ENCODE assay signal across 10 cellular contexts in genomic region chr3:112811150-112811884, GRCh38. TPM values are rescaled to one million over a fixed set of nuclear protein-coding genes. Genes with fewer than 3 reads are reported as not detected.
DNase-seq lines count a peak whose midpoint lies in the region; ATAC-seq and TF ChIP-seq lines count a peak whose summit lies in the region.
"Had no signal": no experiment of that assay in that cellular context is flagged by ENCODE, and none has a peak within 500 bp of the region (broad histone marks: within the 10 kb centered on the region; RNA-seq: fewer than 3 reads in every experiment).

No MANE protein-coding gene starts in this region.

- H3K27ac Mint-ChIP-seq in brain: peak overlapping the region in 3 of 5 experiments; percentile 51 to 85 (median 68)

- no peaks in the 10 kb centered on the region for H3K27me3 ChIP-seq in left lung

- H3K4me1 Mint-ChIP-seq in brain: peaks cover 15% of the 10 kb centered on the region

- DNase-seq in HCEC 1CT: peak; percentile 64
- DNase-seq in left lung: no peak
- DNase-seq in stromal cell of bone marrow (ENCODE audit: low read depth): peak; percentile 90
- DNase-seq in NCI-H748 (lab: John Stamatoyannopoulos, UW; ENCODE audit: unreplicated experiment): no peak
- no peak for DNase-seq in NCI-H526 treated with DMSO at 0.1 percent for 48 hours (lab: John Stamatoyannopoulos, UW)
- no peak for DNase-seq in LoVo (ENCODE audit: low spot score)
- DNase-seq: DND-41, NCI-H748 treated with DMSO at 0.1 percent for 48 hours had no signal

- ATAC-seq in left lung (peak; percentile 66), GM21390 (IDR thresholded peaks at IDR 0.05; ENCODE audit: unreplicated experiment) (no peak)

- no peak for TF ChIP-seq CTCF in brain (conservative IDR thresholded peaks at IDR 0.05)
- TF ChIP-seq CTCF in left lung (IDR thresholded peaks at IDR 0.05): no peak

- peaks cover 5% of the 10 kb centered on the region for H3K27me3 Mint-ChIP-seq in brain

- no peak overlapping the region for H3K27ac ChIP-seq in left lung

- H3K4me3 ChIP-seq in left lung: no peak overlapping the region

- no peak overlapping the region for H3K4me3 Mint-ChIP-seq in brain

- peaks cover 0 to 28% of the 10 kb centered on the region in 2 donors for H3K4me1 ChIP-seq in left lung

- H3K36me3 ChIP-seq in left lung: no peaks in the 10 kb centered on the region

- peaks cover 0 to 3% (median 0%) of the 10 kb centered on the region in 5 experiments for H3K9me3 Mint-ChIP-seq in brain

- intact Hi-C loops in left lung (cut with DNase I): loop anchor here in 1 of 2 donors (10.0 kb wide), 1 partner anchor 167 kb away; the partner anchor contains the start of gene CCDC80

- H3K9me3 ChIP-seq in left lung: no peaks in the 10 kb centered on the region

- H3K36me3 Mint-ChIP-seq in brain: no peaks in the 10 kb centered on the region

RNA-seq across cellular contexts. Expression of gene CD200R1L, which starts 35.3 kb away (rescaled TPM):
- polyA plus RNA-seq in brain (ENCODE audit: insufficient read depth, low read depth, low replicate concordance): not detected
- not detected for total RNA-seq in left lung

Comparison
In these comparisons a context has a peak if more than half of its experiments do, and no peak if none do; other contexts are left out.
1. DNase-seq: peak in HCEC 1CT (single experiment) and stromal cell of bone marrow (single experiment); none in left lung (0 of 2), NCI-H748 (single experiment), NCI-H526 treated with DMSO at 0.1 percent for 48 hours (single experiment) and LoVo (single experiment).